ENCODE assay signal across 19 cellular contexts in the genomic region with DNA sequence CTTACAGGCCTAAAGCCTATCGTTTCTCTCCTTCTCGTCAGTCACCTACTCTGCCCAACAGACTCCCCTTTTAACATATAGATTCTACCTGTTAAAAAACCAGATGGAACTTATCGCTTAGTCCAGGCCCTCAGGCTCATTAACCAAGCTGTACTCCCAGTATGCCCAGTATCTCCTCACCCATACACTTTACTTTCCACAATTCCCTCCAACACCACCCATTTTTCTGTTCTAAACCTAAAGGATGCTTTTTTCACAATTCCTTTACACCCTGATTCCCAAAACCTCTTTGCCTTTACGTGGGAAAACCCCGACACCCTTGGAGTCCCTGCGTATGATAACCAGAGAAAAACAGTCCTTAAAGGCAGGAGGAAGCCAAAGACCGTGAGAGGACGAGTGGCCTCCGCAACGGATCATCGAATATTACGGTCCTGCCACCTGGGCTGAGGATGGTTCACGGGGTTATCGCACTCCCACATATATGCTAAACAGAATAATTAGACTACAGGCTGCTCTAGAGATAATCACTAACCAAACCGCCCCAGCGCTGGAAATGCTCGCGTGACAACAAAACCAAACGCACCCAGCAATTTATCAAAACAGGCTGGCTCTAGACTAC. TPM values are rescaled to one million over a fixed set of nuclear protein-coding genes. Genes with fewer than 3 reads are reported as not detected.
"Had no signal": no experiment of that assay in that cellular context is flagged by ENCODE, and none has a peak within 500 bp of the region (broad histone marks: within the 10 kb centered on the region; RNA-seq: fewer than 3 reads in every experiment).

No MANE protein-coding gene starts in this region.

RNA-seq across cellular contexts. Expression of a gene that starts 33.5 kb away (rescaled TPM):
- total RNA-seq: heart right ventricle, hepatocyte, left cardiac atrium, left lung, liver, lower lobe of right lung, mammary epithelial cell, mesothelial cell of epicardium, mononuclear cell, natural killer cell, osteoblast, posterior vena cava, psoas muscle, sigmoid colon, spleen, subcutaneous adipose tissue, suprapubic skin, tibial nerve, urinary bladder had no signal
